Comparison of ENCODE assay signal across 31 cellular contexts in genomic region chr10:2023687-2024086, GRCh38.
DNase-seq lines count a peak whose midpoint lies in the region; ATAC-seq and TF ChIP-seq lines count a peak whose summit lies in the region.
"Had no signal": no experiment of that assay in that cellular context is flagged by ENCODE, and none has a peak within 500 bp of the region (broad histone marks: within the 10 kb centered on the region; RNA-seq: fewer than 3 reads in every experiment).

No MANE protein-coding gene starts in this region.

- H3K27ac Mint-ChIP-seq in stimulated activated naive B cell treated with anti-CD40 and anti-IgM and Interleukin-4, amounts not matched to agents 10 μg/mL and 1 μg/mL and 100 μg/mL, for 72 hours = no peak overlapping the region
- H3K27ac Mint-ChIP-seq: B cell; CD4-positive, alpha-beta memory T cell; CD4-positive, alpha-beta T cell; CD4-positive, CD25-positive, alpha-beta regulatory T cell; CD8-positive, alpha-beta T cell had no signal

- TF ChIP-seq POLR2A in heart left ventricle (IDR thresholded peaks at IDR 0.05) = no peak

- H3K4me1 Mint-ChIP-seq in stimulated activated naive B cell treated with anti-CD40 and anti-IgM and Interleukin-4, amounts not matched to agents 10 μg/mL and 1 μg/mL and 100 μg/mL, for 72 hours = no peaks in the 10 kb centered on the region
- H3K4me1 Mint-ChIP-seq: B cell; CD4-positive, alpha-beta memory T cell; CD4-positive, CD25-positive, alpha-beta regulatory T cell; CD8-positive, alpha-beta memory T cell had no signal

- H3K27ac ChIP-seq in heart left ventricle = no peak overlapping the region
- H3K27ac ChIP-seq: 22Rv1; A549; BLaER1; BLaER1 treated with 17β-estradiol and CSF1 and Interleukin-3, amounts not matched to agents 10 nM and 100 nM; C4-2B had no signal

- no peak overlapping the region for H3K4me3 ChIP-seq in heart left ventricle
- H3K4me3 ChIP-seq: A549; BLaER1; BLaER1 treated with 17β-estradiol and CSF1 and Interleukin-3, amounts not matched to agents 10 nM and 100 nM had no signal

- DNase-seq in heart left ventricle (no peak), left ventricle myocardium superior (no peak), myocyte (ENCODE audit: low read depth) (peak; percentile 0)
- DNase-seq in stimulated activated naive B cell treated with anti-CD40 and anti-IgM and Interleukin-4, amounts not matched to agents 10 μg/mL and 1 μg/mL and 100 μg/mL, for 72 hours = no peak
- DNase-seq: 8988T; ACHN; AML-193; BE2C; C1 segment of cervical spinal cord; Caco-2; Calu3; CD4-positive, alpha-beta memory T cell; CD4-positive, alpha-beta T cell; CD4-positive, CD25-positive, alpha-beta regulatory T cell; CD8-positive, alpha-beta memory T cell; CD8-positive, alpha-beta T cell; COR-L47; DMS 273 treated with DMSO at 0.1 percent for 48 hours; DMS153; DMS53; DMS79; DMS79 treated with DMSO at 0.1 percent for 48 hours; DND-41; EL had no signal

- H3K36me3 ChIP-seq in heart left ventricle = no peaks in the 10 kb centered on the region
- H3K36me3 ChIP-seq: BE2C; BLaER1; BLaER1 treated with 17β-estradiol and CSF1 and Interleukin-3, amounts not matched to agents 10 nM and 100 nM had no signal

- intact Hi-C loops in heart left ventricle (cut with DNase I) (no loop called here), left ventricle myocardium superior (cut with micrococcal nuclease) (no loop called here)

- ATAC-seq in heart left ventricle = peak in 3 of 4 donors; percentile 26 to 75 (median 55)
- no peak for ATAC-seq in left ventricle myocardium superior
- ATAC-seq in stimulated activated naive B cell treated with anti-CD40 and anti-IgM and Interleukin-4, amounts not matched to agents 10 μg/mL and 1 μg/mL and 100 μg/mL, for 72 hours (replicated peaks) = no peak
- ATAC-seq: A549; CD8-positive, alpha-beta T cell had no signal

- H3K9me3 Mint-ChIP-seq in stimulated activated naive B cell treated with anti-CD40 and anti-IgM and Interleukin-4, amounts not matched to agents 10 μg/mL and 1 μg/mL and 100 μg/mL, for 72 hours = no peaks in the 10 kb centered on the region
- H3K9me3 Mint-ChIP-seq: CD4-positive, alpha-beta T cell; CD8-positive, alpha-beta T cell had no signal

- H3K27me3 ChIP-seq in heart left ventricle = no peaks in the 10 kb centered on the region
- H3K27me3 ChIP-seq: BE2C; BLaER1; BLaER1 treated with 17β-estradiol and CSF1 and Interleukin-3, amounts not matched to agents 10 nM and 100 nM had no signal

- no peak overlapping the region for H3K4me3 Mint-ChIP-seq in stimulated activated naive B cell treated with anti-CD40 and anti-IgM and Interleukin-4, amounts not matched to agents 10 μg/mL and 1 μg/mL and 100 μg/mL, for 72 hours
- H3K4me3 Mint-ChIP-seq: B cell; CD14-positive monocyte; CD4-positive, alpha-beta memory T cell; CD4-positive, alpha-beta T cell; CD8-positive, alpha-beta memory T cell; CD8-positive, alpha-beta T cell had no signal

- no peak for TF ChIP-seq CTCF in heart left ventricle (IDR thresholded peaks at IDR 0.05)

- peaks cover 11 to 19% of the 10 kb centered on the region in 2 donors for H3K27me3 Mint-ChIP-seq in stimulated activated naive B cell treated with anti-CD40 and anti-IgM and Interleukin-4, amounts not matched to agents 10 μg/mL and 1 μg/mL and 100 μg/mL, for 72 hours
- H3K27me3 Mint-ChIP-seq: CD4-positive, alpha-beta T cell; CD4-positive, CD25-positive, alpha-beta regulatory T cell had no signal

- H3K9me3 ChIP-seq in heart left ventricle = no peaks in the 10 kb centered on the region
- H3K9me3 ChIP-seq: A549, BE2C, Caco-2 had no signal

- H3K4me1 ChIP-seq in heart left ventricle = peaks cover 0 to 4% (median 0%) of the 10 kb centered on the region in 12 donors
- H3K4me1 ChIP-seq: A549, BE2C, Caco-2 had no signal

- H3K36me3 Mint-ChIP-seq in stimulated activated naive B cell treated with anti-CD40 and anti-IgM and Interleukin-4, amounts not matched to agents 10 μg/mL and 1 μg/mL and 100 μg/mL, for 72 hours = no peaks in the 10 kb centered on the region
- H3K36me3 Mint-ChIP-seq: CD14-positive monocyte; CD4-positive, alpha-beta memory T cell; CD4-positive, CD25-positive, alpha-beta regulatory T cell; CD8-positive, alpha-beta memory T cell; CD8-positive, alpha-beta T cell had no signal

- 49 to 71% (median 61%) methylated on average over 5 of the region's 5 CpGs for WGBS in heart left ventricle, 4 donors

Comparison
In these comparisons a context has a peak if more than half of its experiments do, and no peak if none do; other contexts are left out.
1. ATAC-seq: peak in heart left ventricle (3 of 4); none in left ventricle myocardium superior (single experiment) and stimulated activated naive B cell treated with anti-CD40 and anti-IgM and Interleukin-4, amounts not matched to agents 10 μg/mL and 1 μg/mL and 100 μg/mL, for 72 hours (0 of 2).